In genomic region chr9:15306757-15307522, GRCh38 we compare ENCODE assay signal across 8 cellular contexts. TPM values are rescaled to one million over a fixed set of nuclear protein-coding genes. Genes with fewer than 3 reads are reported as not detected.
A peak's percentile ranks its signal among the peaks of the same experiment; 100 is the strongest.
DNase-seq lines count a peak whose midpoint lies in the region; ATAC-seq, FAIRE-seq and TF ChIP-seq lines count a peak whose summit lies in the region.

Gene TTC39B, minus strand, starts transcription at chr9:15307216. Its CDS starts 91 bp downstream, at chr9:15307125.

- POLR2A ChIA-PET in HepG2 (lab: Yijun Ruan, JAX): interaction anchor here (0.8 to 2.8 kb wide), 11 partner anchors 11 to 246 kb away, joined by 3 to 15 read pairs (median 3); partner anchors contain the start of gene CCDC171

- H3K36me3 ChIP-seq in HepG2 (replicated peaks in 1 of 2; ENCODE audit: control insufficient read depth in 1 of 2, insufficient read depth in 2 of 2, low read length in 2 of 2): no peaks in the 10 kb centered on the region

- TF ChIP-seq CTCF in HepG2 (CRISPR knock-in tag; IDR thresholded peaks at IDR 0.05): peak; percentile 50

- H3K27ac Mint-ChIP-seq in activated CD4-positive, alpha-beta T cell treated with anti-CD3 and anti-CD28 coated beads, Interleukin-2, amount 10 ng/mL, durations not matched to agents 24 days and 14 days: peak within 1 kb of the TSS; percentile 97

- H3K4me1 ChIP-seq in HepG2 (ENCODE audit: insufficient read depth, low read length): peaks cover 36% of the 10 kb centered on the region

- intact Hi-C loops in activated CD4-positive, alpha-beta T cell treated with anti-CD3 and anti-CD28 coated beads, Interleukin-2, amount 10 ng/mL, durations not matched to agents 24 days and 14 days (cut with micrococcal nuclease): loop anchor here (1.0 kb wide), 1 partner anchor 115 kb away; the partner anchor contains the start of gene SNAPC3
- intact Hi-C loops in HepG2 (cut with micrococcal nuclease; ENCODE audit: unreplicated experiment): loop anchor here (1.0 to 2.0 kb wide), 4 partner anchors 26 to 115 kb away; partner anchors contain the start of gene SNAPC3

- 2% methylated on average over 12 of the region's 67 CpGs for WGBS in HepG2 (ENCODE audit: low lambda C conversion rate)

- peak within 1 kb of the TSS; percentile 70 for H3K9ac ChIP-seq in HepG2 (ENCODE audit: insufficient read depth, low read depth, low read length)

- H4K20me1 ChIP-seq in HepG2 (ENCODE audit: insufficient read depth, low read length): no peaks in the 10 kb centered on the region

- peak within 1 kb of the TSS; percentile 89 for H3K4me2 ChIP-seq in HepG2 (ENCODE audit: low read depth, low read length)

- peak; percentile 91 for ATAC-seq in GM19043 (IDR thresholded peaks at IDR 0.05; ENCODE audit: low read depth, unreplicated experiment)
- ATAC-seq in HG03342 (IDR thresholded peaks at IDR 0.05; ENCODE audit: unreplicated experiment): peak; percentile 86
- ATAC-seq in HepG2: peak; percentile 92

- FAIRE-seq in HepG2 (lab: Jason Lieb, UNC): peak; percentile 26

- no peaks in the 10 kb centered on the region for H3K9me3 Mint-ChIP-seq in activated CD4-positive, alpha-beta T cell treated with anti-CD3 and anti-CD28 coated beads, Interleukin-2, amount 10 ng/mL, durations not matched to agents 24 days and 14 days

- DNase-seq in AML-193 (lab: John Stamatoyannopoulos, UW) (peak; percentile 68 to 74), NCI-H446 (lab: John Stamatoyannopoulos, UW) (peak; percentile 58 to 94), dermis blood vessel endothelial cell (peak; percentile 92), HepG2 (ENCODE audit: low spot score) (peak; percentile 87)
- DNase-seq in activated CD4-positive, alpha-beta T cell treated with anti-CD3 and anti-CD28 coated beads, Interleukin-2, amount 10 ng/mL, durations not matched to agents 24 days and 14 days: peak; percentile 96
- peak; percentile 45 for DNase-seq in stimulated activated CD4-positive, alpha-beta T cell treated with anti-CD3 and anti-CD28 coated beads, Interleukin-2, amount 100 ng/mL, for 4 hours (ENCODE audit: low read depth)

- H3K27ac ChIP-seq in HepG2 (ENCODE audit: extremely low read length, insufficient read depth, low read length): peak within 1 kb of the TSS; percentile 69

- H3K4me3 ChIP-seq in HepG2 (replicated peaks in 1 of 3; ENCODE audit: insufficient read depth in 1 of 3, low read depth in 2 of 3, low read length in 3 of 3): peak within 1 kb of the TSS; percentile 73 to 94 (median 83)

- peak; percentile 52 to 70; a peak in 3 of 4 replicates for TF ChIP-seq POLR2A in HepG2 (IDR thresholded peaks at IDR 0.05; ENCODE audit: insufficient read depth in 1 of 2, low read depth in 2 of 2, low read length in 2 of 2)

- CTCF ChIA-PET in HepG2 (lab: Yijun Ruan, JAX; ENCODE audit: low intra/inter-chr PET ratio, low total read pairs): no interaction called here

- in situ Hi-C loops in HepG2 (cut with HindIII; ENCODE audit: extremely low pct_ligation_motif_present, low pct_unique_long_range_greater_than_20kb): no loop called here

- peaks cover 51% of the 10 kb centered on the region for H3K4me1 Mint-ChIP-seq in activated CD4-positive, alpha-beta T cell treated with anti-CD3 and anti-CD28 coated beads, Interleukin-2, amount 10 ng/mL, durations not matched to agents 24 days and 14 days

- BruUV-seq in HepG2 (replicated peaks; lab: Mats Ljungman, UMichigan): no TSS peak

- TF ChIP-seq EP300 in HepG2 (IDR thresholded peaks at IDR 0.05; ENCODE audit: low read depth in 2 of 2, low read length in 2 of 2) (0 out of 4 replicates have a peak, but pooled peaks of 1 of the 2 experiments have one; percentile 23), HepG2 (CRISPR knock-in tag; IDR thresholded peaks at IDR 0.05; ENCODE audit: borderline replicate concordance) (no peak)

- H3K9me3 ChIP-seq in HepG2 (ENCODE audit: low read length): no peaks in the 10 kb centered on the region

- peak; percentile 27; the same call in 1 of the 2 replicates for TF ChIP-seq RAD21 in HepG2 (CRISPR knock-in tag; IDR thresholded peaks at IDR 0.05)

- H3K79me2 ChIP-seq in HepG2 (ENCODE audit: insufficient read depth, low read length): peaks cover 27% of the 10 kb centered on the region

- no peaks in the 10 kb centered on the region for H3K27me3 ChIP-seq in HepG2 (ENCODE audit: control insufficient read depth in 1 of 2, insufficient read depth in 2 of 2, low read length in 2 of 2)

- no peaks in the 10 kb centered on the region for H3K27me3 Mint-ChIP-seq in activated CD4-positive, alpha-beta T cell treated with anti-CD3 and anti-CD28 coated beads, Interleukin-2, amount 10 ng/mL, durations not matched to agents 24 days and 14 days

- peaks cover 16% of the 10 kb centered on the region for H3K36me3 Mint-ChIP-seq in activated CD4-positive, alpha-beta T cell treated with anti-CD3 and anti-CD28 coated beads, Interleukin-2, amount 10 ng/mL, durations not matched to agents 24 days and 14 days (ENCODE audit: low read depth)

- peak within 1 kb of the TSS; percentile 99 for H3K4me3 Mint-ChIP-seq in activated CD4-positive, alpha-beta T cell treated with anti-CD3 and anti-CD28 coated beads, Interleukin-2, amount 10 ng/mL, durations not matched to agents 24 days and 14 days

- no peak within 1 kb of the TSS for H2AFZ ChIP-seq in HepG2 (ENCODE audit: low read length)

TF ChIP-seq in HepG2, 621 proteins besides CTCF, POLR2A, EP300 and RAD21 (continues in another document):
- peak; percentile 33; the same call in 1 of the 2 replicates for TF ChIP-seq HOXD1 (CRISPR knock-in tag; IDR thresholded peaks at IDR 0.05)
- TF ChIP-seq ZNF501 (CRISPR knock-in tag; IDR thresholded peaks at IDR 0.05): peak; percentile 40; the same call in 1 of the 2 replicates
- TF ChIP-seq BCL3 (CRISPR knock-in tag; IDR thresholded peaks at IDR 0.05): peak; percentile 13; the same call in 1 of the 2 replicates
- TF ChIP-seq MAX (IDR thresholded peaks at IDR 0.05): peak; percentile 74
- TF ChIP-seq PRPF4 (IDR thresholded peaks at IDR 0.05; ENCODE audit: low read depth, low read length, poor library complexity, severe bottlenecking): no peak
- TF ChIP-seq HDAC1 (CRISPR knock-in tag; IDR thresholded peaks at IDR 0.05): peak; percentile 56
- TF ChIP-seq AGO2 (optimal IDR thresholded peaks at IDR 0.05; ENCODE audit: low read depth, low read length): peak; percentile 91
- TF ChIP-seq MLX (CRISPR knock-in tag; IDR thresholded peaks at IDR 0.05): no peak; the same call in 1 of the 2 replicates
- TF ChIP-seq ASH2L (IDR thresholded peaks at IDR 0.05; ENCODE audit: insufficient read length, low read depth, low read length): peak; percentile 57

RNA-seq across cellular contexts. Expression of gene TTC39B, which starts in this region (rescaled TPM):
- 20.3 and 22.2 TPM in 2 replicates for total RNA-seq in activated CD4-positive, alpha-beta T cell treated with anti-CD3 and anti-CD28 coated beads, Interleukin-2, amount 10 ng/mL, durations not matched to agents 24 days and 14 days
- total RNA-seq in dermis blood vessel endothelial cell (6.7 and 7.3 TPM in 2 replicates), HepG2 (2016; rRNA removed; fragmentation: Illumina TruSeq; extraction: Trizol) (18.5 and 19.4 TPM in 2 replicates)
- 3.7 and 4.6 TPM in 2 replicates for total RNA-seq in HepG2 (2016; cell fraction: cytosol; rRNA removed; fragmentation: Illumina TruSeq; extraction: Trizol; ENCODE audit: low read depth)
- 19.8 and 20.5 TPM in 2 replicates for total RNA-seq in HepG2 (2016; cell fraction: insoluble cytoplasmic fraction; rRNA removed; fragmentation: Illumina TruSeq; extraction: Trizol)
- 7.6 and 10.4 TPM in 2 replicates for total RNA-seq in HepG2 (2016; cell fraction: membrane; rRNA removed; fragmentation: Illumina TruSeq; extraction: Trizol)
- 28.5 and 32.5 TPM in 2 replicates for total RNA-seq in HepG2 (2016; cell fraction: nucleus; rRNA removed; fragmentation: Illumina TruSeq; extraction: Trizol)
- 9.8 and 14.3 TPM in 2 replicates for polyA plus RNA-seq in HepG2 (2011; rRNA removed)
- 4.3 and 4.7 TPM in 2 replicates for polyA plus RNA-seq in HepG2 (2011; cell fraction: cytosol; rRNA removed)
- 19.0 and 22.8 TPM in 2 replicates for polyA plus RNA-seq in HepG2 (2011; cell fraction: nucleus; rRNA removed)
- 5.4 and 7.7 TPM in 2 replicates for polyA plus RNA-seq in HepG2 (2012)
- 1.6 and 1.8 TPM in 2 replicates for polyA plus RNA-seq in HepG2 (2016; cell fraction: cytosol; fragmentation: Illumina TruSeq; extraction: Trizol; ENCODE audit: low read depth)
- 9.2 and 10.2 TPM in 2 replicates for polyA plus RNA-seq in HepG2 (2016; cell fraction: insoluble cytoplasmic fraction; fragmentation: Illumina TruSeq; extraction: Trizol; ENCODE audit: low read depth)
- polyA plus RNA-seq in HepG2 (2016; cell fraction: membrane; fragmentation: Illumina TruSeq; extraction: Trizol; ENCODE audit: low read depth): 3.8 and 4.1 TPM in 2 replicates
- 20.6 and 23.2 TPM in 2 replicates for polyA plus RNA-seq in HepG2 (2016; cell fraction: nucleus; fragmentation: Illumina TruSeq; extraction: Trizol; ENCODE audit: insufficient read depth, low read depth)
- 0.61 and 32.6 TPM in 2 replicates for polyA minus RNA-seq in HepG2 (2011; rRNA and poly(A)+ RNA removed; ENCODE audit: low replicate concordance)
- polyA minus RNA-seq in HepG2 (2011; cell fraction: cytosol; rRNA and poly(A)+ RNA removed): 14.8 and 15.7 TPM in 2 replicates
- polyA minus RNA-seq in HepG2 (2011; cell fraction: nucleus; rRNA and poly(A)+ RNA removed): 59.2 and 75.3 TPM in 2 replicates

Comparison
In these comparisons a context has a peak if more than half of its experiments do, and no peak if none do; other contexts are left out.
1. Peak in every context shown above with its lines: DNase-seq, ATAC-seq, H3K4me3 ChIP-seq and H3K27ac ChIP-seq.
2. DNase-seq: peak in every context shown above with its lines; median percentile 96 in activated CD4-positive, alpha-beta T cell treated with anti-CD3 and anti-CD28 coated beads, Interleukin-2, amount 10 ng/mL, durations not matched to agents 24 days and 14 days; 92 in dermis blood vessel endothelial cell; 87 in HepG2; 76 in NCI-H446; 71 in AML-193; 45 in stimulated activated CD4-positive, alpha-beta T cell treated with anti-CD3 and anti-CD28 coated beads, Interleukin-2, amount 100 ng/mL, for 4 hours.